Comparison of ENCODE assay signal across 8 cellular contexts in genomic region chr9:129319938-129320481, GRCh38.
DNase-seq lines count a peak whose midpoint lies in the region; ATAC-seq, FAIRE-seq and TF ChIP-seq lines count a peak whose summit lies in the region.

No MANE protein-coding gene starts in this region.

- H3K23ac ChIP-seq in mesendoderm (ENCODE audit: low read length): no peak overlapping the region

- H3K27ac Mint-ChIP-seq in activated CD4-positive, alpha-beta T cell treated with anti-CD3 and anti-CD28 coated beads, Interleukin-2, amount 10 ng/mL, durations not matched to agents 24 days and 14 days: no peak overlapping the region

- H3K4me1 Mint-ChIP-seq in activated CD4-positive, alpha-beta T cell treated with anti-CD3 and anti-CD28 coated beads, Interleukin-2, amount 10 ng/mL, durations not matched to agents 24 days and 14 days: peaks cover 15% of the 10 kb centered on the region

- H3K27me3 ChIP-seq in bronchial epithelial cell (ENCODE audit: control insufficient read depth, insufficient read depth, low read length) (no peaks in the 10 kb centered on the region), mesendoderm (ENCODE audit: insufficient read depth, low read length, poor library complexity) (no peaks in the 10 kb centered on the region), tibial nerve (no peaks in the 10 kb centered on the region)

- no peak overlapping the region for H4K5ac ChIP-seq in mesendoderm (ENCODE audit: low read length)

- H3K4ac ChIP-seq in mesendoderm (ENCODE audit: low read depth, low read length): no peak overlapping the region

- TF ChIP-seq POLR2A in tibial nerve (IDR thresholded peaks at IDR 0.05): no peak

- no peak for ATAC-seq in HG02642 (IDR thresholded peaks at IDR 0.05; ENCODE audit: poor library complexity, unreplicated experiment)
- ATAC-seq in GM21447 (IDR thresholded peaks at IDR 0.05; ENCODE audit: unreplicated experiment): no peak
- ATAC-seq in GM19467 (IDR thresholded peaks at IDR 0.05; ENCODE audit: unreplicated experiment): no peak

- H3K4me2 ChIP-seq in mesendoderm (ENCODE audit: low read length): no peak overlapping the region

- peak overlapping the region; percentile 34 for H2BK5ac ChIP-seq in mesendoderm (ENCODE audit: low read length)

- H3K4me1 ChIP-seq in mesendoderm (ENCODE audit: control insufficient read depth, low read depth, low read length) (no peaks in the 10 kb centered on the region), tibial nerve (peaks cover 10 to 99% (median 71%) of the 10 kb centered on the region in 4 donors)

- H2BK15ac ChIP-seq in mesendoderm (replicated peaks; ENCODE audit: low read depth): no peak overlapping the region

- H3K79me1 ChIP-seq in mesendoderm (ENCODE audit: low read length): no peaks in the 10 kb centered on the region

- no peak overlapping the region for H4K8ac ChIP-seq in mesendoderm (ENCODE audit: low read depth, low read length)

- no peak for DNase-seq in activated CD4-positive, alpha-beta T cell treated with anti-CD3 and anti-CD28 coated beads, Interleukin-2, amount 10 ng/mL, durations not matched to agents 24 days and 14 days
- no peak for DNase-seq in activated CD4-positive, alpha-beta T cell treated with anti-CD3 and anti-CD28 coated beads for 48 hours
- DNase-seq in bronchial epithelial cell (ENCODE audit: low read depth) (no peak), mesendoderm (no peak), tibial nerve (ENCODE audit: low spot score in 2 of 2) (peak; percentile 5 to 13)

- no peaks in the 10 kb centered on the region for H3K9me3 ChIP-seq in tibial nerve

- H3K36me3 Mint-ChIP-seq in activated CD4-positive, alpha-beta T cell treated with anti-CD3 and anti-CD28 coated beads, Interleukin-2, amount 10 ng/mL, durations not matched to agents 24 days and 14 days (ENCODE audit: low read depth): no peaks in the 10 kb centered on the region

- H3K27ac ChIP-seq in mesendoderm (ENCODE audit: low read depth, low read length): no peak overlapping the region
- H3K27ac ChIP-seq in tibial nerve: peak overlapping the region; percentile 88 to 96 (median 90)

- no peak overlapping the region for H2BK120ac ChIP-seq in mesendoderm (ENCODE audit: low read depth, low read length)

- WGBS in mesendoderm (ENCODE audit: extremely low coverage, insufficient coverage, low lambda C conversion rate): no CpG with 5 or more reads among the region's 14 CpGs
- 33 to 53% methylated on average over 8 to 14 of the region's 14 CpGs for WGBS in tibial nerve, 2 donors

- peak overlapping the region; percentile 69 for H2AK5ac ChIP-seq in mesendoderm (ENCODE audit: low read length)

- H3K9me3 Mint-ChIP-seq in activated CD4-positive, alpha-beta T cell treated with anti-CD3 and anti-CD28 coated beads, Interleukin-2, amount 10 ng/mL, durations not matched to agents 24 days and 14 days: no peaks in the 10 kb centered on the region

- no peak for TF ChIP-seq EP300 in tibial nerve (IDR thresholded peaks at IDR 0.05)

- peak overlapping the region; percentile 81 for H3K4me3 Mint-ChIP-seq in activated CD4-positive, alpha-beta T cell treated with anti-CD3 and anti-CD28 coated beads, Interleukin-2, amount 10 ng/mL, durations not matched to agents 24 days and 14 days

- H3K9ac ChIP-seq in mesendoderm (ENCODE audit: low read length): peak overlapping the region; percentile 72

- H3K4me3 ChIP-seq in bronchial epithelial cell (ENCODE audit: low read depth, low read length) (peak overlapping the region; percentile 31), mesendoderm (ENCODE audit: low read length) (no peak overlapping the region), tibial nerve (peak overlapping the region; percentile 34 to 60 (median 46))

- H3K36me3 ChIP-seq in bronchial epithelial cell (ENCODE audit: control insufficient read depth, insufficient read depth, low read length): no peaks in the 10 kb centered on the region
- no peaks in the 10 kb centered on the region for H3K36me3 ChIP-seq in mesendoderm (ENCODE audit: control insufficient read depth, insufficient read depth, low read length)
- H3K36me3 ChIP-seq in tibial nerve: no peaks in the 10 kb centered on the region

- TF ChIP-seq CTCF in bronchial epithelial cell (IDR thresholded peaks at IDR 0.05; ENCODE audit: insufficient read depth, low read length, severe bottlenecking): no peak
- TF ChIP-seq CTCF in tibial nerve (IDR thresholded peaks at IDR 0.05): no peak

- H3K18ac ChIP-seq in mesendoderm (ENCODE audit: low read length): peak overlapping the region; percentile 34

- H3K79me2 ChIP-seq in mesendoderm (ENCODE audit: control insufficient read depth, insufficient read depth, low read length): no peaks in the 10 kb centered on the region

- H3K27me3 Mint-ChIP-seq in activated CD4-positive, alpha-beta T cell treated with anti-CD3 and anti-CD28 coated beads, Interleukin-2, amount 10 ng/mL, durations not matched to agents 24 days and 14 days: peaks cover 1% of the 10 kb centered on the region

- intact Hi-C loops in activated CD4-positive, alpha-beta T cell treated with anti-CD3 and anti-CD28 coated beads, Interleukin-2, amount 10 ng/mL, durations not matched to agents 24 days and 14 days (cut with micrococcal nuclease): loop anchor here (5.0 to 10.0 kb wide), 4 partner anchors 48 to 295 kb away; partner anchors contain the start of gene IER5L

- peak overlapping the region; percentile 86 for H3K56ac ChIP-seq in mesendoderm (ENCODE audit: low read length)

- no peak for FAIRE-seq in bronchial epithelial cell (lab: Jason Lieb, UNC)

Comparison
In these comparisons a context has a peak if more than half of its experiments do, and no peak if none do; other contexts are left out.
1. DNase-seq: peak in tibial nerve (2 of 2); none in activated CD4-positive, alpha-beta T cell treated with anti-CD3 and anti-CD28 coated beads, Interleukin-2, amount 10 ng/mL, durations not matched to agents 24 days and 14 days (single experiment), activated CD4-positive, alpha-beta T cell treated with anti-CD3 and anti-CD28 coated beads for 48 hours (single experiment), bronchial epithelial cell (single experiment) and mesendoderm (single experiment).